ENCODE assay signal across 13 cellular contexts in the genomic region with DNA sequence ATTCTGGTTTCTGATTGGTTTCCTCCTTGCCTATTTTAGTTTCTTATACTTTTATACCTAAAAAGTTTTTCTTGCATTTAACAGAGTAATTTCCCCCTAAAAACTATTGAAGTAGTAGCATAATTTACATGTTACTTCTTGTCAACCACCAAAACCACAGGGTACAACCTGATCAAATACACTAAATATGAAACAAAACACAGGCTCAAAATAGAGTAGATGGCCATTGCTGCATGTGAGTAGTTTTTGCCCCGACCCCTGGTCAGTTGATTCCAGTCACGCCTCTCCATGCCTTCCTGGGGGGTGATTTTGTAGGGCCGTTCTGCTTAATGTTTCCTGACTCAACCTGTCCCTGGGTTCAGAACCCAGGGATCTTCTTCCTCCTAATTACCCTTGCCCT.
A peak's percentile ranks its signal among the peaks of the same experiment; 100 is the strongest.
DNase-seq lines count a peak whose midpoint lies in the region; ATAC-seq and TF ChIP-seq lines count a peak whose summit lies in the region.
"Had no signal": no experiment of that assay in that cellular context is flagged by ENCODE, and none has a peak within 500 bp of the region (broad histone marks: within the 10 kb centered on the region; RNA-seq: fewer than 3 reads in every experiment).

No MANE protein-coding gene starts in this region.

- peaks cover 25% of the 10 kb centered on the region for H3F3A ChIP-seq in neural progenitor cell (ENCODE audit: low read depth)

- H3K9ac ChIP-seq in neural progenitor cell, result no peak overlapping the region

- H3K27ac Mint-ChIP-seq in neural progenitor cell, result peak overlapping the region; percentile 16
- H3K27ac Mint-ChIP-seq: activated CD4-positive, alpha-beta memory T cell treated with anti-CD3 and anti-CD28 coated beads for 36 hours; CD8-positive, alpha-beta T cell had no signal

- H4K20me1 ChIP-seq in neural progenitor cell (ENCODE audit: low read depth) (peaks cover 61% of the 10 kb centered on the region), hepatocyte (ENCODE audit: insufficient read depth, poor library complexity, severe bottlenecking) (no peaks in the 10 kb centered on the region)

- H3K9me2 ChIP-seq in hepatocyte (replicated peaks; ENCODE audit: insufficient read depth), result no peaks in the 10 kb centered on the region

- H3K4me1 Mint-ChIP-seq in neural progenitor cell, result peaks cover 34% of the 10 kb centered on the region

- DNase-seq in neural progenitor cell (ENCODE audit: low spot score) (no peak), NCI-H82 treated with DMSO at 0.1 percent for 48 hours (lab: John Stamatoyannopoulos, UW; ENCODE audit: unreplicated experiment) (no peak), hepatocyte (ENCODE audit: low spot score) (no peak), SIG-M5 (lab: John Stamatoyannopoulos, UW) (no peak)
- DNase-seq: activated CD4-positive, alpha-beta memory T cell treated with anti-CD3 and anti-CD28 coated beads for 36 hours; CD8-positive, alpha-beta T cell; NK-92 treated with Interleukin-12 subunit alpha and Interleukin-12 subunit beta, amount 100 ng/mL, for 24 hours had no signal

- no peak overlapping the region for H3K4me3 ChIP-seq in HEK293 (ENCODE audit: low read depth, low read length)
- H3K4me3 ChIP-seq in neural progenitor cell, result no peak overlapping the region
- H3K4me3 ChIP-seq in hepatocyte, result no peak overlapping the region
- H3K4me3 ChIP-seq: skin epidermis had no signal

- 93% methylated on average over 3 of the region's 3 CpGs for WGBS in hepatocyte (ENCODE audit: low lambda C conversion rate, missing lambda C conversion rate)

- H3K4me3 Mint-ChIP-seq in neural progenitor cell, result no peak overlapping the region
- H3K4me3 Mint-ChIP-seq: activated CD4-positive, alpha-beta memory T cell treated with anti-CD3 and anti-CD28 coated beads for 36 hours; CD8-positive, alpha-beta T cell had no signal

- H3K9me3 ChIP-seq in HEK293 (ENCODE audit: control insufficient read depth, insufficient read depth, low read depth, low read length) (no peaks in the 10 kb centered on the region), neural progenitor cell (ENCODE audit: low read depth) (no peaks in the 10 kb centered on the region), hepatocyte (ENCODE audit: low read depth) (no peaks in the 10 kb centered on the region)

- peaks cover 31% of the 10 kb centered on the region for H3K9me3 Mint-ChIP-seq in neural progenitor cell
- H3K9me3 Mint-ChIP-seq: CD8-positive, alpha-beta T cell had no signal

- H3K4me2 ChIP-seq in neural progenitor cell (no peak overlapping the region), hepatocyte (no peak overlapping the region)

- H3K27me3 ChIP-seq in neural progenitor cell (no peaks in the 10 kb centered on the region), hepatocyte (no peaks in the 10 kb centered on the region)

- no peak overlapping the region for H3K27ac ChIP-seq in HEK293 (ENCODE audit: extremely low read depth, low read depth, low read length)
- H3K27ac ChIP-seq in neural progenitor cell, result no peak overlapping the region
- H3K27ac ChIP-seq in hepatocyte, result no peak overlapping the region
- H3K27ac ChIP-seq: HL-60, skin epidermis had no signal

- H3K36me3 ChIP-seq in HEK293 (ENCODE audit: control insufficient read depth in 2 of 2, insufficient read depth in 1 of 2, low read length in 2 of 2), result peaks cover 0 to 9% of the 10 kb centered on the region in 2 experiments; a peak in 1 of 3 replicates
- H3K36me3 ChIP-seq in neural progenitor cell, result peaks cover 12% of the 10 kb centered on the region
- H3K36me3 ChIP-seq in hepatocyte (replicated peaks; ENCODE audit: insufficient read depth, low read depth), result no peaks in the 10 kb centered on the region

- CTCF ChIA-PET in HEK293 (lab: Yijun Ruan, JAX), result interaction anchor here (0.5 kb wide), 1 partner anchor 531 kb away, joined by 3 read pairs; no protein-coding TSS in a partner anchor

- H3K79me2 ChIP-seq in neural progenitor cell (ENCODE audit: low read depth) (peaks cover 97% of the 10 kb centered on the region), hepatocyte (peaks cover 7% of the 10 kb centered on the region)

- TF ChIP-seq CTCF in HEK293 (tag by site-specific recombination; IDR thresholded peaks at IDR 0.05) (no peak), neural progenitor cell (IDR thresholded peaks at IDR 0.05) (no peak), hepatocyte (IDR thresholded peaks at IDR 0.05; ENCODE audit: poor library complexity) (no peak)

- H3K27me3 Mint-ChIP-seq in neural progenitor cell (ENCODE audit: insufficient read depth, low read depth), result peaks cover 6% of the 10 kb centered on the region
- H3K27me3 Mint-ChIP-seq: activated CD4-positive, alpha-beta memory T cell treated with anti-CD3 and anti-CD28 coated beads for 36 hours had no signal

- H3K4me1 ChIP-seq in HEK293 (ENCODE audit: control insufficient read depth, insufficient read depth, low read length) (no peaks in the 10 kb centered on the region), neural progenitor cell (peaks cover 53% of the 10 kb centered on the region), hepatocyte (ENCODE audit: insufficient read depth) (peaks cover 7% of the 10 kb centered on the region)

- peaks cover 82% of the 10 kb centered on the region for H3K36me3 Mint-ChIP-seq in neural progenitor cell

- H2AFZ ChIP-seq in neural progenitor cell (replicated peaks), result no peak overlapping the region
- H2AFZ ChIP-seq in hepatocyte, result no peak overlapping the region

- POLR2A ChIA-PET in HEK293 (lab: Yijun Ruan, JAX), result no interaction called here

- ATAC-seq in GM18873 (IDR thresholded peaks at IDR 0.05; ENCODE audit: low FRiP score, unreplicated experiment), result peak; percentile 75
- peak; percentile 89 for ATAC-seq in HG03378 (IDR thresholded peaks at IDR 0.05; ENCODE audit: unreplicated experiment)
- no peak for ATAC-seq in GM21390 (IDR thresholded peaks at IDR 0.05; ENCODE audit: unreplicated experiment)
- ATAC-seq: CD8-positive, alpha-beta T cell had no signal

TF ChIP-seq in HEK293, 187 proteins besides CTCF, POLR2A, EP300 and RAD21:
- no peak for TF ChIP-seq SP7 (tag by site-specific recombination; IDR thresholded peaks at IDR 0.05)
- TF ChIP-seq GLIS1 (tag by site-specific recombination; IDR thresholded peaks at IDR 0.05), result 0 out of 2 replicates have a peak, but pooled peaks have one; percentile 20
- TF ChIP-seq ZIC2 (tag by site-specific recombination; IDR thresholded peaks at IDR 0.05), result no peak
- TF ChIP-seq TCF7L2 (IDR thresholded peaks at IDR 0.05; ENCODE audit: borderline replicate concordance, low read depth, low read length), result 0 out of 2 replicates have a peak, but pooled peaks have one; percentile 7
- TF ChIP-seq, protein P1, sequence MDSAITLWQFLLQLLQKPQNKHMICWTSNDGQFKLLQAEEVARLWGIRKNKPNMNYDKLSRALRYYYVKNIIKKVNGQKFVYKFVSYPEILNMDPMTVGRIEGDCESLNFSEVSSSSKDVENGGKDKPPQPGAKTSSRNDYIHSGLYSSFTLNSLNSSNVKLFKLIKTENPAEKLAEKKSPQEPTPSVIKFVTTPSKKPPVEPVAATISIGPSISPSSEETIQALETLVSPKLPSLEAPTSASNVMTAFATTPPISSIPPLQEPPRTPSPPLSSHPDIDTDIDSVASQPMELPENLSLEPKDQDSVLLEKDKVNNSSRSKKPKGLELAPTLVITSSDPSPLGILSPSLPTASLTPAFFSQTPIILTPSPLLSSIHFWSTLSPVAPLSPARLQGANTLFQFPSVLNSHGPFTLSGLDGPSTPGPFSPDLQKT (IDR thresholded peaks at IDR 0.05; ENCODE audit: borderline replicate concordance, low read depth, low read length), result peak; percentile 6; the same call in 1 of the 2 replicates
